ENCODE assay signal across 4 cellular contexts in the genomic region with DNA sequence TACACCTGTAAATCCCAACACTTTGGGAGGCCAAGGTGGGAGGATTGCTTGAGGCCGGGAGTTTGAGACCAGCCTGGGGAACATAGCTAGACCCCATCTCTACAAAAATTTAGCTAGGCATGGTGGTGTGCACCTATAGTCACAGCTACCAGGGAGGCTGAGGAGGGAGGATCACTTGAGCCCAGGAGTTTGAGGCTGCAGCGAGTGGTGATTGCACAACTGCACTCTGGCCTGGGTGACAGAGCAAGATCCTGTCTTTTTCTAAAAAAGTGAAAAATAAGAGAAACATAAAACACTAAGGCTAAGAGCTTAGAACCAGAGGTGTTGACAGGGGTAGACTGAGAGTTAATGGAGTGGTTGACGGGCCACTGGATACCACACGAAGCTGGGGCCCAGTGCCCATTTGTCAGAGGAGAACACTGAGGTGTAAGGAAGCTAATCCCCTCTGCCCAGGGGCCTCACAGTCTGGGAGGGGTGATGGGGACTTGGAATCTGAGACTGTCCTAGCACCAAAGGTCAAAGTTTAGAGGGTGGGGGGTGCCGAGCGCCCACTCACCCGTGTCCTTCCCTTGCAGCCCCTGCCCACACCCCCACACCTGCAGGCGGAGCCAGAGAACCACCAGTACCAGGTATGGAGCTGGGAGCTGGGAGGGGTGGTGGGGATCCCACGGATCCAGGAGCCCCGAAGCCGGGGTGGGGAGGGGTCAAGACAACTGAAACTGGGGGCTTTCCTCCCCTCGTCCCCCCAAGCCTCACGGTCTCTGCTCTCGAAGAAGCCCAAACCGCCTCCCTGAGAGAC.
TF ChIP-seq lines count a peak whose summit lies in the region.

No MANE protein-coding gene starts in this region.

TF ChIP-seq in A549, 52 proteins besides CTCF, POLR2A, EP300 and RAD21:
- TF ChIP-seq CEBPB (IDR thresholded peaks at IDR 0.05) (peak; percentile 60 to 84; a peak in 3 of 4 replicates), KDM1A (IDR thresholded peaks at IDR 0.05; ENCODE audit: low read depth) (peak; percentile 45; the same call in 1 of the 2 replicates), JUN (IDR thresholded peaks at IDR 0.05) (no peak), BHLHE40 (IDR thresholded peaks at IDR 0.05; ENCODE audit: low read depth, low read length) (no peak), HOXB5 (CRISPR knock-in tag; IDR thresholded peaks at IDR 0.05) (no peak)

TF ChIP-seq in IMR-90, 13 proteins besides CTCF, POLR2A, EP300 and RAD21:
- TF ChIP-seq MAFK (IDR thresholded peaks at IDR 0.05; ENCODE audit: low read depth, low read length) (no peak), CEBPB (IDR thresholded peaks at IDR 0.05; ENCODE audit: low read depth, low read length) (peak; percentile 53; the same call in 1 of the 2 replicates)
- TF ChIP-seq, protein P1, sequence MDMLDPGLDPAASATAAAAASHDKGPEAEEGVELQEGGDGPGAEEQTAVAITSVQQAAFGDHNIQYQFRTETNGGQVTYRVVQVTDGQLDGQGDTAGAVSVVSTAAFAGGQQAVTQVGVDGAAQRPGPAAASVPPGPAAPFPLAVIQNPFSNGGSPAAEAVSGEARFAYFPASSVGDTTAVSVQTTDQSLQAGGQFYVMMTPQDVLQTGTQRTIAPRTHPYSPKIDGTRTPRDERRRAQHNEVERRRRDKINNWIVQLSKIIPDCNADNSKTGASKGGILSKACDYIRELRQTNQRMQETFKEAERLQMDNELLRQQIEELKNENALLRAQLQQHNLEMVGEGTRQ (IDR thresholded peaks at IDR 0.05; ENCODE audit: low read depth, low read length) = no peak

TF ChIP-seq in K562, 482 proteins besides CTCF, POLR2A, EP300 and RAD21:
- TF ChIP-seq, protein P2, sequence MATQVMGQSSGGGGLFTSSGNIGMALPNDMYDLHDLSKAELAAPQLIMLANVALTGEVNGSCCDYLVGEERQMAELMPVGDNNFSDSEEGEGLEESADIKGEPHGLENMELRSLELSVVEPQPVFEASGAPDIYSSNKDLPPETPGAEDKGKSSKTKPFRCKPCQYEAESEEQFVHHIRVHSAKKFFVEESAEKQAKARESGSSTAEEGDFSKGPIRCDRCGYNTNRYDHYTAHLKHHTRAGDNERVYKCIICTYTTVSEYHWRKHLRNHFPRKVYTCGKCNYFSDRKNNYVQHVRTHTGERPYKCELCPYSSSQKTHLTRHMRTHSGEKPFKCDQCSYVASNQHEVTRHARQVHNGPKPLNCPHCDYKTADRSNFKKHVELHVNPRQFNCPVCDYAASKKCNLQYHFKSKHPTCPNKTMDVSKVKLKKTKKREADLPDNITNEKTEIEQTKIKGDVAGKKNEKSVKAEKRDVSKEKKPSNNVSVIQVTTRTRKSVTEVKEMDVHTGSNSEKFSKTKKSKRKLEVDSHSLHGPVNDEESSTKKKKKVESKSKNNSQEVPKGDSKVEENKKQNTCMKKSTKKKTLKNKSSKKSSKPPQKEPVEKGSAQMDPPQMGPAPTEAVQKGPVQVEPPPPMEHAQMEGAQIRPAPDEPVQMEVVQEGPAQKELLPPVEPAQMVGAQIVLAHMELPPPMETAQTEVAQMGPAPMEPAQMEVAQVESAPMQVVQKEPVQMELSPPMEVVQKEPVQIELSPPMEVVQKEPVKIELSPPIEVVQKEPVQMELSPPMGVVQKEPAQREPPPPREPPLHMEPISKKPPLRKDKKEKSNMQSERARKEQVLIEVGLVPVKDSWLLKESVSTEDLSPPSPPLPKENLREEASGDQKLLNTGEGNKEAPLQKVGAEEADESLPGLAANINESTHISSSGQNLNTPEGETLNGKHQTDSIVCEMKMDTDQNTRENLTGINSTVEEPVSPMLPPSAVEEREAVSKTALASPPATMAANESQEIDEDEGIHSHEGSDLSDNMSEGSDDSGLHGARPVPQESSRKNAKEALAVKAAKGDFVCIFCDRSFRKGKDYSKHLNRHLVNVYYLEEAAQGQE (CRISPR knock-in tag; IDR thresholded peaks at IDR 0.05; ENCODE audit: low read depth) = no peak
- TF ChIP-seq CEBPG (CRISPR knock-in tag; IDR thresholded peaks at IDR 0.05) (peak; percentile 49; the same call in 1 of the 2 replicates), CEBPG (tag; conservative IDR thresholded peaks at IDR 0.05 in 1 of 2, IDR thresholded peaks at IDR 0.05 in 1 of 2) (peak in 1 of 2 experiments; percentile 37; a peak in 2 of 4 replicates), CEBPB (tag; IDR thresholded peaks at IDR 0.05) (peak; percentile 88), MECOM (CRISPR knock-in tag; IDR thresholded peaks at IDR 0.05) (no peak), ZNF239 (CRISPR knock-in tag; IDR thresholded peaks at IDR 0.05) (no peak), KDM5B (IDR thresholded peaks at IDR 0.05; ENCODE audit: insufficient replicate concordance, low read depth, low read length) (no peak)

TF ChIP-seq in HEK293T, 16 proteins besides CTCF, POLR2A, EP300 and RAD21:
- no peak for TF ChIP-seq FOXM1 (IDR thresholded peaks at IDR 0.05; ENCODE audit: borderline replicate concordance)
- TF ChIP-seq CTBP1 (IDR thresholded peaks at IDR 0.05; ENCODE audit: borderline replicate concordance) = no peak
- no peak for TF ChIP-seq NFRKB (IDR thresholded peaks at IDR 0.05)
- no peak for TF ChIP-seq FOXK2 (IDR thresholded peaks at IDR 0.05)
- TF ChIP-seq FOXA1 (IDR thresholded peaks at IDR 0.05) = no peak
